ENCODE assay signal across 12 cellular contexts in genomic region chr5:141843156-141843927, GRCh38. TPM values are rescaled to one million over a fixed set of nuclear protein-coding genes. Genes with fewer than 3 reads are reported as not detected.
DNase-seq lines count a peak whose midpoint lies in the region; ATAC-seq and TF ChIP-seq lines count a peak whose summit lies in the region.
"Had no signal": no experiment of that assay in that cellular context is flagged by ENCODE, and none has a peak within 500 bp of the region (broad histone marks: within the 10 kb centered on the region; RNA-seq: fewer than 3 reads in every experiment).

No MANE protein-coding gene starts in this region.

- H3K4me1 ChIP-seq in gastrocnemius medialis = peaks cover 11 to 22% of the 10 kb centered on the region in 2 donors

- peak overlapping the region; percentile 48 to 76 (median 72) for H3K27ac ChIP-seq in gastrocnemius medialis

- DNase-seq in H4 (ENCODE audit: low spot score) (peak; percentile 56), WTC11 (ENCODE audit: low spot score) (no peak), left ventricle myocardium superior (no peak), gastrocnemius medialis (no peak), activated gamma-delta T cell (lab: John Stamatoyannopoulos, UW) (no peak), NCI-H524 (lab: John Stamatoyannopoulos, UW) (no peak)
- no peak for DNase-seq in activated T-cell treated with anti-CD3 and anti-CD28 coated beads, Interleukin-2, amount 50 U/mL, for 48 hours
- DNase-seq: activated CD8-positive, alpha-beta memory T cell treated with anti-CD3 and anti-CD28 coated beads, Interleukin-2, amount 50 U/mL, for 48 hours; DMS153; NCI-H2081 had no signal

- CTCF ChIA-PET in WTC11 (lab: Charles Lee) = interaction anchor here (0.7 to 6.0 kb wide), 9 partner anchors 17 to 330 kb away, joined by 3 to 83 read pairs (median 4); partner anchors contain the start of gene PCDH1

- intact Hi-C loops in left ventricle myocardium superior (cut with micrococcal nuclease) = no loop called here
- intact Hi-C loops in gastrocnemius medialis (cut with DNase I; ENCODE audit: low total_unique reads) = no loop called here

- H3K27ac Mint-ChIP-seq in WTC11 = peak overlapping the region; percentile 100
- no peak overlapping the region for H3K27ac Mint-ChIP-seq in activated T-helper 17 cell treated with anti-CD3 and anti-CD28 coated beads, Interleukin-2, amount 50 U/mL, for 72 hours

- peaks cover 3% of the 10 kb centered on the region; the same call in 1 of the 2 replicates for H3K36me3 Mint-ChIP-seq in WTC11
- H3K36me3 Mint-ChIP-seq in activated T-helper 17 cell treated with anti-CD3 and anti-CD28 coated beads, Interleukin-2, amount 50 U/mL, for 72 hours (ENCODE audit: low read depth) = no peaks in the 10 kb centered on the region

- H3K36me3 ChIP-seq in gastrocnemius medialis = no peaks in the 10 kb centered on the region

- POLR2A ChIA-PET in WTC11 (lab: Charles Lee) = interaction anchor here (0.9 to 1.7 kb wide), 3 partner anchors 27 to 35 kb away, joined by 3 to 10 read pairs (median 4); partner anchors contain the start of gene PCDH1

- peaks cover 6 to 19% (median 10%) of the 10 kb centered on the region in 3 donors for H3K27me3 ChIP-seq in gastrocnemius medialis

- H3K4me1 Mint-ChIP-seq in WTC11 = peaks cover 97% of the 10 kb centered on the region
- peaks cover 5% of the 10 kb centered on the region for H3K4me1 Mint-ChIP-seq in activated T-helper 17 cell treated with anti-CD3 and anti-CD28 coated beads, Interleukin-2, amount 50 U/mL, for 72 hours

- ATAC-seq in WTC11 (peak; percentile 5), left ventricle myocardium superior (peak; percentile 7), gastrocnemius medialis (no peak)
- ATAC-seq in activated T-helper 17 cell treated with anti-CD3 and anti-CD28 coated beads, Interleukin-2, amount 50 U/mL, for 72 hours (replicated peaks) = no peak

- no peak for TF ChIP-seq CTCF in WTC11 (IDR thresholded peaks at IDR 0.05)
- no peak for TF ChIP-seq CTCF in gastrocnemius medialis (IDR thresholded peaks at IDR 0.05 in 4 of 5, conservative IDR thresholded peaks at IDR 0.05 in 1 of 5)

- no peaks in the 10 kb centered on the region for H3K27me3 Mint-ChIP-seq in WTC11 (ENCODE audit: low read depth)
- H3K27me3 Mint-ChIP-seq in activated T-helper 17 cell treated with anti-CD3 and anti-CD28 coated beads, Interleukin-2, amount 50 U/mL, for 72 hours = peaks cover 14% of the 10 kb centered on the region

- no peaks in the 10 kb centered on the region for H3K9me3 ChIP-seq in gastrocnemius medialis

- in situ Hi-C loops in gastrocnemius medialis (cut with MboI; ENCODE audit: low sequenced_read_pairs in 4 of 4) = no loop called here

- no peaks in the 10 kb centered on the region for H3K9me3 Mint-ChIP-seq in WTC11
- H3K9me3 Mint-ChIP-seq in activated T-helper 17 cell treated with anti-CD3 and anti-CD28 coated beads, Interleukin-2, amount 50 U/mL, for 72 hours = no peaks in the 10 kb centered on the region

- no peak for TF ChIP-seq POLR2A in gastrocnemius medialis (IDR thresholded peaks at IDR 0.05)

- H3K4me3 Mint-ChIP-seq in WTC11 = peak overlapping the region; percentile 13; the same call in 1 of the 2 replicates
- H3K4me3 Mint-ChIP-seq in activated T-helper 17 cell treated with anti-CD3 and anti-CD28 coated beads, Interleukin-2, amount 50 U/mL, for 72 hours = no peak overlapping the region

- H3K4me3 ChIP-seq in gastrocnemius medialis = no peak overlapping the region

TF ChIP-seq in WTC11, 78 proteins besides CTCF, POLR2A, EP300 and RAD21:
- TF ChIP-seq ZNF423 (CRISPR knock-in tag; IDR thresholded peaks at IDR 0.05) (peak; percentile 55; the same call in 1 of the 2 replicates), TCF7 (CRISPR knock-in tag; IDR thresholded peaks at IDR 0.05; ENCODE audit: low read depth) (no peak), PRDM15 (CRISPR knock-in tag; IDR thresholded peaks at IDR 0.05) (peak; percentile 89), NFE2L1 (CRISPR knock-in tag; IDR thresholded peaks at IDR 0.05) (0 out of 2 replicates have a peak, but pooled peaks have one; percentile 50), ZNF121 (CRISPR knock-in tag; IDR thresholded peaks at IDR 0.05) (peak; percentile 41; the same call in 1 of the 2 replicates), JAZF1 (CRISPR knock-in tag; IDR thresholded peaks at IDR 0.05) (no peak)

RNA-seq across cellular contexts. Expression of gene PCDH1, which starts 34.9 kb away (rescaled TPM):
- 1.2 and 6.6 TPM in 2 replicates for total RNA-seq in H4 (2014; rRNA removed; shearing (Covaris generic))
- total RNA-seq in WTC11 (2021) = 105 to 108 TPM (median 108 TPM) in 3 replicates
- total RNA-seq in left ventricle myocardium superior = 17.2 TPM
- 10 to 100 TPM; 15.9 to 20.8 (median 18.1) TPM for total RNA-seq in gastrocnemius medialis
- total RNA-seq in activated T-helper 17 cell treated with anti-CD3 and anti-CD28 coated beads, Interleukin-2, amount 50 U/mL, for 72 hours = under 1 TPM in 1 of 2 donors, not detected in 1; 0.64 TPM
- total RNA-seq: T-helper 2 cell treated with Interferon-gamma antibody and Interleukin-4, amounts not matched to agents 100 ng/mL and 5 ng/mL, for 36 hours had no signal

Comparison
In these comparisons a context has a peak if more than half of its experiments do, and no peak if none do; other contexts are left out.
1. ATAC-seq: peak in WTC11 (single experiment) and left ventricle myocardium superior (single experiment); none in gastrocnemius medialis (0 of 2) and activated T-helper 17 cell treated with anti-CD3 and anti-CD28 coated beads, Interleukin-2, amount 50 U/mL, for 72 hours (single experiment).